In the genomic region with DNA sequence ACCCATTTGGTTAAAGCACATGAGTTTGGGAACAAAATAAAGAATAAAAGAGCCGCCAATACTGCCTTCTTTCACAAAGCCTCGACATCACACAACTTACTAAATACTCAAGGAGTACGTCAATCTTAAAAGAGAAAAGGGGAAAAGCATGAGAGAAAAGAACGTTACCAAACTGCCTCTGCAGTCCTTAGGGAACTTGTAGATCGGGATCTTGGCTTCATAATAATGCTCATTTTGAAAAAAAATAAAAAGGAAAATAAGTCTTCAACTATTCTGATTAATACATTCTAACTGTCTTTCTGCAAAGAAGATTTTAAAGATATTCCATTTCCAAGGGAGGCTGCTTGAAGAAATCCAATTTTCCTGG, we compare ENCODE assay signal across 9 cellular contexts.
DNase-seq lines count a peak whose midpoint lies in the region; ATAC-seq and TF ChIP-seq lines count a peak whose summit lies in the region.
"Had no signal": no experiment of that assay in that cellular context is flagged by ENCODE, and none has a peak within 500 bp of the region (broad histone marks: within the 10 kb centered on the region; RNA-seq: fewer than 3 reads in every experiment).

No MANE protein-coding gene starts in this region.

- DNase-seq in NT2/D1 (ENCODE audit: low read depth, low spot score) = no peak
- no peak for DNase-seq in choroid plexus epithelial cell (ENCODE audit: low read depth)
- DNase-seq in effector memory CD4-positive, alpha-beta T cell = no peak
- no peak for DNase-seq in H7
- DNase-seq: NCI-H774, testis had no signal

- H3K27ac ChIP-seq in mesodermal cell (ENCODE audit: low read depth, low read length, severe bottlenecking) (peak overlapping the region; percentile 86), stomach smooth muscle (ENCODE audit: low read length) (peak overlapping the region; percentile 86)
- no peak overlapping the region for H3K27ac ChIP-seq in effector memory CD4-positive, alpha-beta T cell (ENCODE audit: insufficient read depth, low read length, poor library complexity, severe bottlenecking)
- H3K27ac ChIP-seq: testis had no signal

- H3K4me3 ChIP-seq in NT2/D1 (ENCODE audit: insufficient read length, low read depth) = peak overlapping the region; percentile 21
- peak overlapping the region; percentile 61 for H3K4me3 ChIP-seq in choroid plexus epithelial cell (ENCODE audit: low read depth, low read length)
- H3K4me3 ChIP-seq in mesodermal cell (ENCODE audit: extremely low read depth, insufficient read depth, low read length, poor library complexity, severe bottlenecking) = peak overlapping the region; percentile 41
- peak overlapping the region; percentile 68 to 79 for H3K4me3 ChIP-seq in stomach smooth muscle (ENCODE audit: low read length in 2 of 2)
- H3K4me3 ChIP-seq in effector memory CD4-positive, alpha-beta T cell (ENCODE audit: insufficient read depth, low read depth, low read length, poor library complexity, severe bottlenecking) = no peak overlapping the region
- H3K4me3 ChIP-seq in H7 (ENCODE audit: insufficient read depth, low read depth, low read length) = no peak overlapping the region

- H3K9ac ChIP-seq in NT2/D1 (ENCODE audit: insufficient read length, low read depth) (no peak overlapping the region), stomach smooth muscle (ENCODE audit: low read length in 2 of 2) (peak overlapping the region; percentile 70 to 75)

- no peaks in the 10 kb centered on the region for H3K27me3 ChIP-seq in NT2/D1 (ENCODE audit: insufficient read depth, insufficient read length)
- no peaks in the 10 kb centered on the region for H3K27me3 ChIP-seq in stomach smooth muscle (ENCODE audit: control insufficient read depth in 1 of 2, insufficient read depth in 2 of 2, low read length in 2 of 2)
- peaks cover 5% of the 10 kb centered on the region for H3K27me3 ChIP-seq in effector memory CD4-positive, alpha-beta T cell (replicated peaks; ENCODE audit: control insufficient read depth, insufficient read depth, low read length, poor library complexity, severe bottlenecking)
- no peaks in the 10 kb centered on the region for H3K27me3 ChIP-seq in H7 (ENCODE audit: control insufficient read depth, insufficient read depth, low read length)
- H3K27me3 ChIP-seq: testis had no signal

- TF ChIP-seq CTCF in choroid plexus epithelial cell (conservative IDR thresholded peaks at IDR 0.05; ENCODE audit: low read depth, low read length) = no peak

- no peak for ATAC-seq in HG03280 (IDR thresholded peaks at IDR 0.05; ENCODE audit: unreplicated experiment)

- H3K9me3 ChIP-seq in NT2/D1 (ENCODE audit: insufficient read depth, low read length) (no peaks in the 10 kb centered on the region), mesodermal cell (ENCODE audit: control insufficient read depth, low read length) (no peaks in the 10 kb centered on the region), stomach smooth muscle (ENCODE audit: control insufficient read depth in 2 of 2, low read length in 2 of 2) (no peaks in the 10 kb centered on the region)
- no peaks in the 10 kb centered on the region for H3K9me3 ChIP-seq in effector memory CD4-positive, alpha-beta T cell (ENCODE audit: control insufficient read depth, low read length)
- H3K9me3 ChIP-seq: testis had no signal

- WGBS in mesodermal cell (ENCODE audit: insufficient coverage in 2 of 2), 2 experiments = 40% methylated on average over 1 of the region's 5 CpGs; no CpG with 5 or more reads in 1 of the 2 experiments

- no peaks in the 10 kb centered on the region for H3K4me1 ChIP-seq in NT2/D1 (ENCODE audit: insufficient read depth, insufficient read length)
- peaks cover 14% of the 10 kb centered on the region for H3K4me1 ChIP-seq in mesodermal cell (ENCODE audit: control insufficient read depth, insufficient read depth, low read length, poor library complexity, severe bottlenecking)
- H3K4me1 ChIP-seq in stomach smooth muscle (ENCODE audit: control insufficient read depth, insufficient read depth, low read length) = peaks cover 11% of the 10 kb centered on the region
- H3K4me1 ChIP-seq in effector memory CD4-positive, alpha-beta T cell (ENCODE audit: control insufficient read depth, insufficient read depth, low read length, poor library complexity, severe bottlenecking) = no peaks in the 10 kb centered on the region
- H3K4me1 ChIP-seq: testis had no signal

- H3K36me3 ChIP-seq in NT2/D1 (ENCODE audit: insufficient read depth, insufficient read length, low read length) (no peaks in the 10 kb centered on the region), mesodermal cell (ENCODE audit: control insufficient read depth, insufficient read depth, low read length) (no peaks in the 10 kb centered on the region), stomach smooth muscle (ENCODE audit: control insufficient read depth in 2 of 2, insufficient read depth in 2 of 2, low read length in 2 of 2) (no peaks in the 10 kb centered on the region), H7 (replicated peaks; ENCODE audit: control insufficient read depth, insufficient read depth, low read length) (no peaks in the 10 kb centered on the region)
- no peaks in the 10 kb centered on the region for H3K36me3 ChIP-seq in effector memory CD4-positive, alpha-beta T cell (ENCODE audit: control insufficient read depth, insufficient read depth, low read length)

Comparison
In these comparisons a context has a peak if more than half of its experiments do, and no peak if none do; other contexts are left out.
1. H3K4me3 ChIP-seq: peak in NT2/D1 (single experiment), choroid plexus epithelial cell (single experiment), mesodermal cell (single experiment) and stomach smooth muscle (2 of 2); none in effector memory CD4-positive, alpha-beta T cell (single experiment) and H7 (single experiment).